In the genomic region with DNA sequence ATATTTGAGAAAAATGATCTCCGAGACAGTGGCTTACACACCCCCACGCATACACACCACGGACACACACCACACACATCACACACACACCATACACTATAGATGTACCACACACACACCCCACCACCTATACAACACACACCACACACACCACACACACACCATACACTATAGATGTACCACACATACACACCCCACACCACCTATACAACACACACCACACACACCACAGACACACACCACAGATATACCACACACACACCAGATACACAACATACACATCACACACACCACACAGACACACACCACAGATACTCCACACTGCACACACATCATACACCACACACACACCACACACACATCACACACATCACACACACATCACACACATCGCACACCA, we compare ENCODE assay signal across 23 cellular contexts. TPM values are rescaled to one million over a fixed set of nuclear protein-coding genes. Genes with fewer than 3 reads are reported as not detected.
"Had no signal": no experiment of that assay in that cellular context is flagged by ENCODE, and none has a peak within 500 bp of the region (broad histone marks: within the 10 kb centered on the region; RNA-seq: fewer than 3 reads in every experiment).

No MANE protein-coding gene starts in this region.

RNA-seq across cellular contexts. Expression of a gene that starts 9.0 kb away (rescaled TPM):
- total RNA-seq: chondrocyte; colonic mucosa; endodermal cell; esophagus mucosa; gastrocnemius medialis; heart left ventricle; hepatocyte; kidney; left cardiac atrium; left lung; lower leg skin; lung microvascular endothelial cell; mucosa of gallbladder; naive thymus-derived CD4-positive, alpha-beta T cell; osteocyte; psoas muscle; renal cortical epithelial cell; smooth muscle cell; suprapubic skin; transverse colon; upper lobe of right lung; vagina had no signal
- polyA plus RNA-seq: heart left ventricle; hepatocyte; naive thymus-derived CD4-positive, alpha-beta T cell; neural cell; psoas muscle; smooth muscle cell had no signal
